Comparison of ENCODE assay signal across 10 cellular contexts in genomic region chr11:2304156-2305139, GRCh38. TPM values are rescaled to one million over a fixed set of nuclear protein-coding genes. Genes with fewer than 3 reads are reported as not detected.
DNase-seq lines count a peak whose midpoint lies in the region; ATAC-seq and TF ChIP-seq lines count a peak whose summit lies in the region.
"Had no signal": no experiment of that assay in that cellular context is flagged by ENCODE, and none has a peak within 500 bp of the region (broad histone marks: within the 10 kb centered on the region; RNA-seq: fewer than 3 reads in every experiment).

No MANE protein-coding gene starts in this region.

- H3K36me3 Mint-ChIP-seq in activated T-cell treated with anti-CD3 and anti-CD28 coated beads, Interleukin-2, amount 50 U/mL, for 4 hours (ENCODE audit: insufficient read depth) = no peaks in the 10 kb centered on the region

- intact Hi-C loops in lower lobe of right lung (cut with DNase I) = loop anchor here (10.0 kb wide), 1 partner anchor 120 kb away; no protein-coding TSS in a partner anchor

- no peaks in the 10 kb centered on the region for H3K9me3 ChIP-seq in adipocyte (ENCODE audit: control insufficient read depth, low read length)
- H3K9me3 ChIP-seq in lower lobe of right lung = no peaks in the 10 kb centered on the region
- H3K9me3 ChIP-seq in thoracic aorta = no peaks in the 10 kb centered on the region

- no peak for TF ChIP-seq CTCF in lower lobe of right lung (IDR thresholded peaks at IDR 0.05)
- no peak for TF ChIP-seq CTCF in thoracic aorta (IDR thresholded peaks at IDR 0.05)

- H3K9ac ChIP-seq in adipocyte (ENCODE audit: low read length) = peak overlapping the region; percentile 42

- H3K27ac ChIP-seq in lower lobe of right lung = peak overlapping the region; percentile 74
- peak overlapping the region; percentile 15 to 76 for H3K27ac ChIP-seq in thoracic aorta

- ATAC-seq in activated T-cell treated with anti-CD3 and anti-CD28 coated beads, Interleukin-2, amount 50 U/mL, for 4 hours = no peak
- ATAC-seq in lower lobe of right lung = no peak
- ATAC-seq in thoracic aorta (ENCODE audit: insufficient number of reproducible peaks, low FRiP score, low read depth) = no peak
- ATAC-seq in HG03342 (IDR thresholded peaks at IDR 0.05; ENCODE audit: unreplicated experiment) = no peak
- no peak for ATAC-seq in HG03460 (IDR thresholded peaks at IDR 0.05; ENCODE audit: unreplicated experiment)

- H3K36me3 ChIP-seq in adipocyte (ENCODE audit: control insufficient read depth, insufficient read depth, low read length, severe bottlenecking) (no peaks in the 10 kb centered on the region), lower lobe of right lung (no peaks in the 10 kb centered on the region), thoracic aorta (no peaks in the 10 kb centered on the region)

- H3K27me3 ChIP-seq in adipocyte (replicated peaks; ENCODE audit: control insufficient read depth, insufficient read depth, low read length) (peaks cover 4% of the 10 kb centered on the region), lower lobe of right lung (ENCODE audit: low read depth) (no peaks in the 10 kb centered on the region), thoracic aorta (replicated peaks; ENCODE audit: insufficient read depth) (no peaks in the 10 kb centered on the region)

- no peaks in the 10 kb centered on the region for H3K9me3 Mint-ChIP-seq in activated T-cell treated with anti-CD3 and anti-CD28 coated beads, Interleukin-2, amount 50 U/mL, for 4 hours

- H3K4me3 Mint-ChIP-seq in activated T-cell treated with anti-CD3 and anti-CD28 coated beads, Interleukin-2, amount 50 U/mL, for 4 hours = peak overlapping the region; percentile 43

- H3K4me1 ChIP-seq in adipocyte (ENCODE audit: control insufficient read depth, insufficient read depth, low read length) = peaks cover 15% of the 10 kb centered on the region
- peaks cover 56% of the 10 kb centered on the region for H3K4me1 ChIP-seq in lower lobe of right lung
- peaks cover 34 to 55% of the 10 kb centered on the region in 2 donors for H3K4me1 ChIP-seq in thoracic aorta (ENCODE audit: control insufficient read depth in 1 of 2, low read depth in 2 of 2)

- DNase-seq in activated T-cell treated with anti-CD3 and anti-CD28 coated beads, Interleukin-2, amount 50 U/mL, for 4 hours = no peak
- DNase-seq in activated T-cell treated with anti-CD3 and anti-CD28 coated beads, Interleukin-2, amount 50 U/mL, for 1 hour = no peak
- DNase-seq in adipocyte (ENCODE audit: low read depth) = no peak
- DNase-seq in lower lobe of right lung = peak; percentile 43
- DNase-seq in thoracic aorta (ENCODE audit: low spot score) = no peak
- DNase-seq in OCI-M2 (lab: John Stamatoyannopoulos, UW; ENCODE audit: unreplicated experiment) = no peak

- H3K4me1 Mint-ChIP-seq in activated T-cell treated with anti-CD3 and anti-CD28 coated beads, Interleukin-2, amount 50 U/mL, for 4 hours (ENCODE audit: low read depth) = peaks cover 60% of the 10 kb centered on the region

- H3K4me3 ChIP-seq in adipocyte (ENCODE audit: low read length) (no peak overlapping the region), lower lobe of right lung (no peak overlapping the region), thoracic aorta (no peak overlapping the region)

- no peaks in the 10 kb centered on the region for H3K27me3 Mint-ChIP-seq in activated T-cell treated with anti-CD3 and anti-CD28 coated beads, Interleukin-2, amount 50 U/mL, for 4 hours (ENCODE audit: low read depth)

RNA-seq across cellular contexts. Expression of gene TSPAN32, which starts 2.6 kb away (rescaled TPM):
- total RNA-seq in activated T-cell treated with anti-CD3 and anti-CD28 coated beads, Interleukin-2, amount 50 U/mL, for 4 hours = 1 to 10 TPM; 2.9 to 4.6 (median 4.3) TPM
- total RNA-seq in lower lobe of right lung (12.5 TPM), thoracic aorta (1 to 10 TPM; 2.5 to 6.9 TPM)
- total RNA-seq: endothelial cell of umbilical vein had no signal

RNA-seq across cellular contexts. Expression of gene C11orf21, which starts 2.7 kb away (rescaled TPM):
- total RNA-seq in activated T-cell treated with anti-CD3 and anti-CD28 coated beads, Interleukin-2, amount 50 U/mL, for 4 hours = 1 to 10 TPM; 1.3 to 2.9 (median 1.8) TPM
- 12.1 TPM for total RNA-seq in lower lobe of right lung
- total RNA-seq in thoracic aorta = 1 to 10 TPM; 1.1 to 4.3 TPM
- total RNA-seq: endothelial cell of umbilical vein had no signal

RNA-seq across cellular contexts. Expression of gene ASCL2, which starts 34.1 kb away (rescaled TPM):
- 1 to 10 TPM; 1.2 to 2.4 (median 1.7) TPM for total RNA-seq in activated T-cell treated with anti-CD3 and anti-CD28 coated beads, Interleukin-2, amount 50 U/mL, for 4 hours
- 1.7 TPM for total RNA-seq in lower lobe of right lung
- total RNA-seq in thoracic aorta = under 1 TPM; 0.41 to 0.78 TPM
- total RNA-seq: endothelial cell of umbilical vein, skeletal muscle tissue had no signal
